In the genomic region with DNA sequence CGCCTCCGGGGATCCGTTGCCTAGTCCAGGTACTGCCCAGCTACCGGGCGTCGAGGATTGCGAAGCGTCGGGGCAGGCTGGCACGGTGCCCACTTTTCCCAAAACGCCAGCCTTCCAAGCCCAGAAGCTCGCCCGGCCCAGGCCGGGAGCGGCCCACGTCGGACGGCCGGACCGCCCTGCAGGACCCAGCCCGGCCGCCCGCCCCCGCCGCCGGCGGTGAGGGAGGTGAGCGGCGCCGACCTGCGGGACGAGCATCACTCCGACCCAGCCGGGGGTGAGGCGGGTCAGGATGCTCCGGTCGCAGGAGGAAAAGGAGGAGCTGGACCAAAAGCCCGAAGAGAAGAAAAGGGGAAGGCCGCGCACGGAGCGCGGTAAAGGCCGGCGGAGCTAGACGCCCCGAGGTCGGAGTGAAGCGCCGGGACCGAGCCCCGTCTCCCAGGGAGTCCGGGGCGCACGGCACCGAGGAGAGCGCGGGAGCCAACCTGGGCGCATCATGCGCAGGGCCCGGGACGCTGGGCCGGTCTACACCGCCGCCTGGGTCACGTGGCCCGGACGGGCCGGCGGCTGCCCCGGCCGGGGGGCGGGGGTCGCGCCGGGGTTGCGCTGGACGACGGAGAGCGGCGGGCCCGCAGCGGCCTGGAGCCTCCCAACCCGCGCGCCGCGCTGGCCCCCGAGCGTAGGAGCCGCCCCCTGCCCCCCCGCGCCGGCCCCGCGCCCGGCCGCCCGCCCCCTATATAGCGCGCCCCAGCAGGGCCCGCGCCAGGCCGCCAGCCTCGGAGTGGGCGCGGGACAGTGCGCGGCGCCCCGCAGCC, we compare ENCODE assay signal across 9 cellular contexts. TPM values are rescaled to one million over a fixed set of nuclear protein-coding genes. Genes with fewer than 3 reads are reported as not detected.
DNase-seq lines count a peak whose midpoint lies in the region; ATAC-seq, FAIRE-seq and TF ChIP-seq lines count a peak whose summit lies in the region.
"Had no signal": no experiment of that assay in that cellular context is flagged by ENCODE, and none has a peak within 500 bp of the region (broad histone marks: within the 10 kb centered on the region; RNA-seq: fewer than 3 reads in every experiment).

TSS of gene AQP5 (plus strand) at position 762 of the 812 bp plus-strand sequence. CDS start 146 bp downstream, outside the sequence.

- BruUV-seq in HepG2 (replicated peaks; lab: Mats Ljungman, UMichigan), result no TSS peak

- intact Hi-C loops in HepG2 (cut with micrococcal nuclease; ENCODE audit: unreplicated experiment) (no loop called here), right lobe of liver (cut with DNase I) (no loop called here)
- intact Hi-C loops in dendritic cell treated with granulocyte-macrophage colony-stimulating factor and Interleukin-4, amounts not matched to agents 40 ng/mL and 50 ng/mL, for 4 days (cut with micrococcal nuclease), result no loop called here

- no peak within 1 kb of the TSS for H3K27ac Mint-ChIP-seq in dendritic cell treated with granulocyte-macrophage colony-stimulating factor and Interleukin-4, amounts not matched to agents 40 ng/mL and 50 ng/mL, for 4 days

- no peaks in the 10 kb centered on the region for H3K36me3 ChIP-seq in HepG2 (replicated peaks in 1 of 2; ENCODE audit: control insufficient read depth in 1 of 2, insufficient read depth in 2 of 2, low read length in 2 of 2)
- H3K36me3 ChIP-seq in right lobe of liver, result no peaks in the 10 kb centered on the region
- H3K36me3 ChIP-seq in mucosa of stomach (ENCODE audit: control insufficient read depth, insufficient read depth, low read length), result no peaks in the 10 kb centered on the region

- peak within 1 kb of the TSS; percentile 65; the same call in 1 of the 2 replicates for H3K4me2 ChIP-seq in HepG2 (ENCODE audit: low read depth, low read length)

- no peaks in the 10 kb centered on the region for H4K20me1 ChIP-seq in HepG2 (ENCODE audit: insufficient read depth, low read length)

- TF ChIP-seq RAD21 in HepG2 (CRISPR knock-in tag; IDR thresholded peaks at IDR 0.05), result no peak

- H3K9me3 ChIP-seq in HepG2 (ENCODE audit: low read length) (no peaks in the 10 kb centered on the region), right lobe of liver (no peaks in the 10 kb centered on the region), mucosa of stomach (ENCODE audit: control insufficient read depth, low read length) (no peaks in the 10 kb centered on the region)

- H3K27me3 ChIP-seq in HepG2 (ENCODE audit: control insufficient read depth in 1 of 2, insufficient read depth in 2 of 2, low read length in 2 of 2), result peaks cover 4 to 56% of the 10 kb centered on the region in 2 experiments
- peaks cover 0 to 9% of the 10 kb centered on the region in 2 donors for H3K27me3 ChIP-seq in right lobe of liver
- peaks cover 85% of the 10 kb centered on the region for H3K27me3 ChIP-seq in mucosa of stomach (ENCODE audit: control insufficient read depth, insufficient read depth, low read length)

- no peak within 1 kb of the TSS for H2AFZ ChIP-seq in HepG2 (ENCODE audit: low read length)

- TF ChIP-seq POLR2A in HepG2 (IDR thresholded peaks at IDR 0.05; ENCODE audit: insufficient read depth in 1 of 2, low read depth in 2 of 2, low read length in 2 of 2) (no peak), right lobe of liver (IDR thresholded peaks at IDR 0.05) (no peak), H54 (IDR thresholded peaks at IDR 0.05; ENCODE audit: low read depth, low read length) (no peak)

- H3K27ac ChIP-seq in HepG2 (ENCODE audit: extremely low read length, insufficient read depth, low read length) (no peak within 1 kb of the TSS), right lobe of liver (no peak within 1 kb of the TSS)

- H3K4me1 ChIP-seq in HepG2 (ENCODE audit: insufficient read depth, low read length) (peaks cover 41% of the 10 kb centered on the region), right lobe of liver (peaks cover 0 to 17% (median 3%) of the 10 kb centered on the region in 4 donors), mucosa of stomach (ENCODE audit: control insufficient read depth, insufficient read depth, low read length) (peaks cover 36% of the 10 kb centered on the region)

- no peak for TF ChIP-seq CTCF in HepG2 (CRISPR knock-in tag; IDR thresholded peaks at IDR 0.05)
- no peak for TF ChIP-seq CTCF in right lobe of liver (IDR thresholded peaks at IDR 0.05)

- no peak within 1 kb of the TSS for H3K9ac ChIP-seq in HepG2 (ENCODE audit: insufficient read depth, low read depth, low read length)
- peak within 1 kb of the TSS; percentile 40 for H3K9ac ChIP-seq in mucosa of stomach (ENCODE audit: low read length)

- POLR2A ChIA-PET in HepG2 (lab: Yijun Ruan, JAX), result no interaction called here

- peaks cover 92% of the 10 kb centered on the region for H3K27me3 Mint-ChIP-seq in dendritic cell treated with granulocyte-macrophage colony-stimulating factor and Interleukin-4, amounts not matched to agents 40 ng/mL and 50 ng/mL, for 4 days

- H3K79me2 ChIP-seq in HepG2 (ENCODE audit: insufficient read depth, low read length), result no peaks in the 10 kb centered on the region

- DNase-seq in HepG2 (ENCODE audit: low spot score) (no peak), right lobe of liver (no peak), ACHN (no peak), SW480 (ENCODE audit: low spot score) (no peak), H54 (ENCODE audit: insufficient read length, low spot score) (no peak)

- ATAC-seq in HepG2, result no peak
- no peak for ATAC-seq in right lobe of liver
- no peak for ATAC-seq in HG02588 (IDR thresholded peaks at IDR 0.05; ENCODE audit: unreplicated experiment)

- 94% methylated on average over 35 of the region's 111 CpGs for WGBS in HepG2 (ENCODE audit: low lambda C conversion rate)
- 0% methylated on average over 3 of the region's 111 CpGs for WGBS in right lobe of liver (ENCODE audit: insufficient coverage, low coverage, low lambda C conversion rate, missing lambda C conversion rate)

- in situ Hi-C loops in HepG2 (cut with HindIII; ENCODE audit: extremely low pct_ligation_motif_present, low pct_unique_long_range_greater_than_20kb), result no loop called here
- in situ Hi-C loops in ACHN (cut with HindIII; ENCODE audit: low pct_ligation_motif_present, low pct_unique_long_range_greater_than_20kb, low sequenced_read_pairs), result loop anchor here (25.0 kb wide), 1 partner anchor 101 kb away; the partner anchor contains the start of gene ASIC1

- H3K36me3 Mint-ChIP-seq in dendritic cell treated with granulocyte-macrophage colony-stimulating factor and Interleukin-4, amounts not matched to agents 40 ng/mL and 50 ng/mL, for 4 days (ENCODE audit: low read depth), result no peaks in the 10 kb centered on the region

- TF ChIP-seq EP300 in HepG2 (IDR thresholded peaks at IDR 0.05; ENCODE audit: low read depth in 2 of 2, low read length in 2 of 2) (no peak), HepG2 (CRISPR knock-in tag; IDR thresholded peaks at IDR 0.05; ENCODE audit: borderline replicate concordance) (no peak)

- CTCF ChIA-PET in HepG2 (lab: Yijun Ruan, JAX; ENCODE audit: low intra/inter-chr PET ratio, low total read pairs), result no interaction called here

- peaks cover 12% of the 10 kb centered on the region for H3K4me1 Mint-ChIP-seq in dendritic cell treated with granulocyte-macrophage colony-stimulating factor and Interleukin-4, amounts not matched to agents 40 ng/mL and 50 ng/mL, for 4 days (ENCODE audit: low read depth)

- no peaks in the 10 kb centered on the region for H3K9me3 Mint-ChIP-seq in dendritic cell treated with granulocyte-macrophage colony-stimulating factor and Interleukin-4, amounts not matched to agents 40 ng/mL and 50 ng/mL, for 4 days

- H3K4me3 ChIP-seq in HepG2 (replicated peaks in 1 of 3; ENCODE audit: insufficient read depth in 1 of 3, low read depth in 2 of 3, low read length in 3 of 3), result no peak within 1 kb of the TSS
- H3K4me3 ChIP-seq in right lobe of liver, result no peak within 1 kb of the TSS
- H3K4me3 ChIP-seq in mucosa of stomach (ENCODE audit: low read length), result no peak within 1 kb of the TSS

- H3K4me3 Mint-ChIP-seq in dendritic cell treated with granulocyte-macrophage colony-stimulating factor and Interleukin-4, amounts not matched to agents 40 ng/mL and 50 ng/mL, for 4 days, result peak within 1 kb of the TSS; percentile 2

- no peak for FAIRE-seq in HepG2 (lab: Jason Lieb, UNC)
- no peak for FAIRE-seq in H54 (lab: Jason Lieb, UNC)
- FAIRE-seq: TTC549 had no signal

TF ChIP-seq in HepG2, 621 proteins besides CTCF, POLR2A, EP300 and RAD21 (continues in another document):
- no peak for TF ChIP-seq HOXA5 (CRISPR knock-in tag; IDR thresholded peaks at IDR 0.05)
- TF ChIP-seq SP1 (IDR thresholded peaks at IDR 0.05), result no peak
- TF ChIP-seq SP1 (CRISPR knock-in tag; IDR thresholded peaks at IDR 0.05), result no peak

RNA-seq across cellular contexts. Expression of gene AQP5, which starts in this region (rescaled TPM):
- total RNA-seq in HepG2 (2016; rRNA removed; fragmentation: Illumina TruSeq; extraction: Trizol), result not detected in 2 replicates
- not detected in 2 replicates for total RNA-seq in HepG2 (2016; cell fraction: cytosol; rRNA removed; fragmentation: Illumina TruSeq; extraction: Trizol; ENCODE audit: low read depth)
- not detected in 2 replicates for total RNA-seq in HepG2 (2016; cell fraction: insoluble cytoplasmic fraction; rRNA removed; fragmentation: Illumina TruSeq; extraction: Trizol)
- not detected in 2 replicates for total RNA-seq in HepG2 (2016; cell fraction: membrane; rRNA removed; fragmentation: Illumina TruSeq; extraction: Trizol)
- not detected in 2 replicates for total RNA-seq in HepG2 (2016; cell fraction: nucleus; rRNA removed; fragmentation: Illumina TruSeq; extraction: Trizol)
- polyA plus RNA-seq in HepG2 (2011; rRNA removed), result not detected in 2 replicates
- polyA plus RNA-seq in HepG2 (2011; cell fraction: cytosol; rRNA removed), result not detected in 2 replicates
- not detected in 2 replicates for polyA plus RNA-seq in HepG2 (2011; cell fraction: nucleus; rRNA removed)
- polyA plus RNA-seq in HepG2 (2012), result not detected in 2 replicates
- not detected in 2 replicates for polyA plus RNA-seq in HepG2 (2016; cell fraction: cytosol; fragmentation: Illumina TruSeq; extraction: Trizol; ENCODE audit: low read depth)
- polyA plus RNA-seq in HepG2 (2016; cell fraction: insoluble cytoplasmic fraction; fragmentation: Illumina TruSeq; extraction: Trizol; ENCODE audit: low read depth), result not detected in 2 replicates
- polyA plus RNA-seq in HepG2 (2016; cell fraction: membrane; fragmentation: Illumina TruSeq; extraction: Trizol; ENCODE audit: low read depth), result not detected in 2 replicates
- polyA plus RNA-seq in HepG2 (2016; cell fraction: nucleus; fragmentation: Illumina TruSeq; extraction: Trizol; ENCODE audit: insufficient read depth, low read depth), result not detected in 2 replicates
- polyA minus RNA-seq in HepG2 (2011; rRNA and poly(A)+ RNA removed; ENCODE audit: low replicate concordance), result 0.82 TPM in 1 of 2 replicates, not detected in the other
- not detected in 2 replicates for polyA minus RNA-seq in HepG2 (2011; cell fraction: cytosol; rRNA and poly(A)+ RNA removed)
- not detected in 2 replicates for polyA minus RNA-seq in HepG2 (2011; cell fraction: nucleus; rRNA and poly(A)+ RNA removed)
- total RNA-seq in right lobe of liver, result not detected
